ENCODE assay signal across 23 cellular contexts in the genomic region with DNA sequence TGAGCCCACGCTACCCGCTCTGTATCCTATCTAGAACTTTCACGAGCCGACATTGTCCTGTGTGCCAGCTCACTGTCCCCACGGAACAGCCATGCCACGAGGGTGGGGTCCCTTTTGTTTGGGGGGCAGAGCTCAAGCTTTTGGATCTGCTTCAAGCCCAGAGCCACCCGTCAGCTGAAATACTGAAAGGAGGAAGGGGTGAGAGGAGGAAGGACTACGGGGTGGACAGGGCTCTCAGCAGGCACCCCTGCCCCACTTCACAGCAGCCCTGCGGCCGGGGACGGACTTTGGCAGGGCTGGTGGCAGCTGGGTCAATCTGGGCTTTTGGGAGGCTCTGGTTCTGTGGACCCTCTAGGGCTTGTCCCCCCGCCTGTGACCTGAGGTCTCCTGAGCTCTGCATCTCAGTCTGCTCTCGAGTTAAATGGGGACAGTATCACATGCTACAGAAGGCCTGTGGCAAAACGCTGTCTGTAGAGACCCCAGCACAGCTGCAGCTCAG. TPM values are rescaled to one million over a fixed set of nuclear protein-coding genes. Genes with fewer than 3 reads are reported as not detected.
"Had no signal": no experiment of that assay in that cellular context is flagged by ENCODE, and none has a peak within 500 bp of the region (broad histone marks: within the 10 kb centered on the region; RNA-seq: fewer than 3 reads in every experiment).

No MANE protein-coding gene starts in this region.

- ATAC-seq: activated CD8-positive, alpha-beta memory T cell treated with anti-CD3 and anti-CD28 coated beads, Interleukin-2, amount 10 ng/mL, durations not matched to agents 7 days and 5 days; activated T-cell treated with anti-CD3 and anti-CD28 coated beads, Interleukin-2, amount 50 U/mL, for 4 hours; psoas muscle; stimulated activated naive CD8-positive, alpha-beta T cell treated with anti-CD3 and anti-CD28 coated beads, Interleukin-15, amount 100 ng/mL, for 72 hours; T-helper 17 cell had no signal

- H3K27ac ChIP-seq: brain microvascular endothelial cell, coronary artery, esophagus squamous epithelium, psoas muscle, right lobe of liver, WERI-Rb-1 had no signal

- H3K4me3 ChIP-seq: coronary artery, esophagus squamous epithelium, lung, psoas muscle, right lobe of liver had no signal

- H3K27ac Mint-ChIP-seq: activated CD8-positive, alpha-beta memory T cell treated with anti-CD3 and anti-CD28 coated beads, Interleukin-2, amount 10 ng/mL, durations not matched to agents 7 days and 5 days; activated naive CD8-positive, alpha-beta T cell treated with anti-CD3 and anti-CD28 coated beads, Interleukin-2, amount 10 ng/mL, durations not matched to agents 7 days and 5 days; naive B cell; stimulated activated naive CD8-positive, alpha-beta T cell treated with anti-CD3 and anti-CD28 coated beads, Interleukin-15, amount 100 ng/mL, for 72 hours; T-helper 17 cell had no signal

- H3K4me3 Mint-ChIP-seq: activated CD8-positive, alpha-beta memory T cell treated with anti-CD3 and anti-CD28 coated beads, Interleukin-2, amount 10 ng/mL, durations not matched to agents 7 days and 5 days; activated naive CD8-positive, alpha-beta T cell treated with anti-CD3 and anti-CD28 coated beads, Interleukin-2, amount 10 ng/mL, durations not matched to agents 7 days and 5 days; activated T-cell treated with anti-CD3 and anti-CD28 coated beads, Interleukin-2, amount 50 U/mL, for 4 hours; central memory CD8-positive, alpha-beta T cell; naive B cell; stimulated activated naive CD8-positive, alpha-beta T cell treated with anti-CD3 and anti-CD28 coated beads, Interleukin-15, amount 100 ng/mL, for 72 hours; T-helper 17 cell had no signal

- H3K36me3 Mint-ChIP-seq: activated naive CD8-positive, alpha-beta T cell treated with anti-CD3 and anti-CD28 coated beads, Interleukin-2, amount 10 ng/mL, durations not matched to agents 7 days and 5 days had no signal

- H3K36me3 ChIP-seq: brain microvascular endothelial cell, esophagus squamous epithelium, right lobe of liver, WERI-Rb-1 had no signal

- H3K27me3 ChIP-seq: brain microvascular endothelial cell, right lobe of liver had no signal

- H3K9me3 Mint-ChIP-seq: activated T-cell treated with anti-CD3 and anti-CD28 coated beads, Interleukin-2, amount 50 U/mL, for 4 hours had no signal

- DNase-seq: activated CD4-positive, alpha-beta T cell treated with anti-CD3 and anti-CD28 coated beads, Interleukin-2, amount 50 U/mL, for 48 hours; activated CD8-positive, alpha-beta memory T cell treated with anti-CD3 and anti-CD28 coated beads, Interleukin-2, amount 10 ng/mL, durations not matched to agents 7 days and 5 days; activated T-cell treated with anti-CD3 and anti-CD28 coated beads, Interleukin-2, amount 50 U/mL, for 4 hours; brain microvascular endothelial cell; esophagus squamous epithelium; glutamatergic neuron; midbrain; naive B cell; occipital lobe; psoas muscle; T-helper 17 cell; WERI-Rb-1 had no signal

- H3K9me3 ChIP-seq: esophagus squamous epithelium, psoas muscle, right lobe of liver had no signal

- H3K4me1 ChIP-seq: esophagus squamous epithelium, psoas muscle, right lobe of liver had no signal

- H3K27me3 Mint-ChIP-seq: activated CD8-positive, alpha-beta memory T cell treated with anti-CD3 and anti-CD28 coated beads, Interleukin-2, amount 10 ng/mL, durations not matched to agents 7 days and 5 days; activated naive CD8-positive, alpha-beta T cell treated with anti-CD3 and anti-CD28 coated beads, Interleukin-2, amount 10 ng/mL, durations not matched to agents 7 days and 5 days had no signal

- H3K4me1 Mint-ChIP-seq: activated CD8-positive, alpha-beta memory T cell treated with anti-CD3 and anti-CD28 coated beads, Interleukin-2, amount 10 ng/mL, durations not matched to agents 7 days and 5 days; activated naive CD8-positive, alpha-beta T cell treated with anti-CD3 and anti-CD28 coated beads, Interleukin-2, amount 10 ng/mL, durations not matched to agents 7 days and 5 days; central memory CD8-positive, alpha-beta T cell; stimulated activated naive CD8-positive, alpha-beta T cell treated with anti-CD3 and anti-CD28 coated beads, Interleukin-15, amount 100 ng/mL, for 72 hours; T-helper 17 cell had no signal

RNA-seq across cellular contexts. Expression of gene MUC5AC, which starts 30.0 kb away (rescaled TPM):
- total RNA-seq: activated CD8-positive, alpha-beta memory T cell treated with anti-CD3 and anti-CD28 coated beads, Interleukin-2, amount 10 ng/mL, durations not matched to agents 7 days and 5 days; activated naive CD8-positive, alpha-beta T cell treated with anti-CD3 and anti-CD28 coated beads, Interleukin-2, amount 10 ng/mL, durations not matched to agents 7 days and 5 days; endothelial cell of umbilical vein; fibroblast of villous mesenchyme; left cardiac atrium; occipital lobe; right lobe of liver; T-helper 17 cell; urinary bladder had no signal
- polyA plus RNA-seq: endothelial cell of umbilical vein, psoas muscle, urinary bladder had no signal

RNA-seq across cellular contexts. Expression of gene MUC2, which starts 53.0 kb away (rescaled TPM):
- total RNA-seq: activated CD8-positive, alpha-beta memory T cell treated with anti-CD3 and anti-CD28 coated beads, Interleukin-2, amount 10 ng/mL, durations not matched to agents 7 days and 5 days; activated naive CD8-positive, alpha-beta T cell treated with anti-CD3 and anti-CD28 coated beads, Interleukin-2, amount 10 ng/mL, durations not matched to agents 7 days and 5 days; endothelial cell of umbilical vein; fibroblast of villous mesenchyme; occipital lobe; T-helper 17 cell; temporal lobe; urinary bladder had no signal
- polyA plus RNA-seq: endothelial cell of umbilical vein had no signal
